In the genomic region with DNA sequence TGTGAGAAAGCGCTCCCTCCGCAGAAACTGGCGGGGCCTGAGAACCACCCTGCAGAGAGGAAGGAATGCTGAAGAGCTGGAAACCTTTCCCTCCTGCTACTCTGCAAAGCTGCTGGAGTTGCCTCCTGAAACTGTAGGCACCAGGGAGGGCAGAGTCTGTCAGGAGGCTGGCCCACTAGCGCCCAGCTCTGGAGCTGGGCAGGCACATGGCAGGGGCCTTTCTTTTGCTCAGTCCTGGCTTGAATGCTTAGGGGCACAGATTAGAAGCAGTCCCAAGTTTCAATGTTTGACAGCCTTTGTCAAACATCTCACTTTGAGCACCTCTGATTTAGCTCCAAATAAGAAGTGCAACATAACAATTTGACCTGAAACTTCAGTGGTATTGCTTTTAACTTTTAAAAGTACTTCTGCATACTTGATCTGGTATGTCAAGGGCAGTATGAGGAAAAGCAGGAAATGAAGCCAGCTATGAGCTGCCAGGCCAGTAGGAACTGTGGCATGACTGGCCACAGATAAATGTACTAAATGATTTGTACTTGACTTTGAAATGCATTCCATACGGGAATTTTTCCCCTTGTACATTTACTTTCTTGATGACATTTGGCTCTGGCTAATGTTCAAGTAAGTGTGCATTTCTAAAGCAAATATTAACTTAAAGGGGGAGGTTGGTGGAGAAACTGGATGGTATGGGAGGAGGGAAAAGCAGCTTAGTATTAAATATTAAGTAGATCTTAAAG, we compare ENCODE assay signal across 12 cellular contexts. TPM values are rescaled to one million over a fixed set of nuclear protein-coding genes. Genes with fewer than 3 reads are reported as not detected.
DNase-seq lines count a peak whose midpoint lies in the region; ATAC-seq, FAIRE-seq and TF ChIP-seq lines count a peak whose summit lies in the region.
"Had no signal": no experiment of that assay in that cellular context is flagged by ENCODE, and none has a peak within 500 bp of the region (broad histone marks: within the 10 kb centered on the region; RNA-seq: fewer than 3 reads in every experiment).

No MANE protein-coding gene starts in this region.

- peak; percentile 32 to 61 for ATAC-seq in right cardiac atrium
- no peak for ATAC-seq in natural killer cell treated with Interleukin-12 subunit alpha and Interleukin-12 subunit beta and Interleukin-15 and Interleukin-18, amount 100 ng/mL, for 72 hours
- ATAC-seq: activated CD4-positive, alpha-beta T cell treated with anti-CD3 and anti-CD28 coated beads for 36 hours had no signal

- H3K4me3 ChIP-seq in ascending aorta = no peak overlapping the region
- H3K4me3 ChIP-seq in right cardiac atrium (ENCODE audit: low read length) = no peak overlapping the region
- no peak overlapping the region for H3K4me3 ChIP-seq in spleen
- H3K4me3 ChIP-seq in colonic mucosa = no peak overlapping the region

- H3K4me1 ChIP-seq in ascending aorta (peaks cover 9 to 21% of the 10 kb centered on the region in 2 donors), right cardiac atrium (ENCODE audit: control insufficient read depth, insufficient read depth, low read length) (peaks cover 7% of the 10 kb centered on the region), spleen (peaks cover 10 to 54% (median 18%) of the 10 kb centered on the region in 6 donors), colonic mucosa (peaks cover 9% of the 10 kb centered on the region)

- TF ChIP-seq POLR2A in spleen (IDR thresholded peaks at IDR 0.05) = no peak
- TF ChIP-seq POLR2A in GM12891 (IDR thresholded peaks at IDR 0.05; ENCODE audit: low read depth, low read length) = no peak

- H3K27ac ChIP-seq in ascending aorta (peak overlapping the region; percentile 55 to 69), right cardiac atrium (ENCODE audit: low read length) (peak overlapping the region; percentile 93), spleen (peak overlapping the region in 7 of 8 donors; percentile 30 to 80 (median 75)), colonic mucosa (no peak overlapping the region)

- H3K9me3 ChIP-seq in ascending aorta (no peaks in the 10 kb centered on the region), right cardiac atrium (ENCODE audit: control insufficient read depth, low read length) (no peaks in the 10 kb centered on the region), spleen (no peaks in the 10 kb centered on the region), colonic mucosa (no peaks in the 10 kb centered on the region)

- peaks cover 1 to 3% (median 3%) of the 10 kb centered on the region in 3 donors for H3K27me3 Mint-ChIP-seq in CD14-positive monocyte (ENCODE audit: low read depth in 3 of 3)
- peaks cover 11 to 21% of the 10 kb centered on the region in 2 donors for H3K27me3 Mint-ChIP-seq in natural killer cell treated with Interleukin-12 subunit alpha and Interleukin-12 subunit beta and Interleukin-15 and Interleukin-18, amount 100 ng/mL, for 72 hours

- TF ChIP-seq CTCF in ascending aorta (IDR thresholded peaks at IDR 0.05) = no peak
- TF ChIP-seq CTCF in spleen (IDR thresholded peaks at IDR 0.05 in 8 of 11, conservative IDR thresholded peaks at IDR 0.05 in 3 of 11) = no peak
- no peak for TF ChIP-seq CTCF in CD14-positive monocyte (IDR thresholded peaks at IDR 0.05)
- TF ChIP-seq CTCF in colonic mucosa (IDR thresholded peaks at IDR 0.05) = no peak

- H3K4me1 Mint-ChIP-seq in CD14-positive monocyte = peaks cover 25% of the 10 kb centered on the region
- H3K4me1 Mint-ChIP-seq in natural killer cell treated with Interleukin-12 subunit alpha and Interleukin-12 subunit beta and Interleukin-15 and Interleukin-18, amount 100 ng/mL, for 72 hours (ENCODE audit: low read depth in 2 of 2) = no peaks in the 10 kb centered on the region

- H3K9me3 Mint-ChIP-seq in CD14-positive monocyte = no peaks in the 10 kb centered on the region
- no peaks in the 10 kb centered on the region for H3K9me3 Mint-ChIP-seq in natural killer cell treated with Interleukin-12 subunit alpha and Interleukin-12 subunit beta and Interleukin-15 and Interleukin-18, amount 100 ng/mL, for 72 hours

- DNase-seq in HT-29 (ENCODE audit: low spot score) (peak; percentile 84), ascending aorta (ENCODE audit: low spot score in 2 of 2) (no peak), right cardiac atrium (no peak), spleen (no peak), CD14-positive monocyte (ENCODE audit: low spot score) (no peak), GM12891 (ENCODE audit: insufficient read length, low spot score) (no peak), colonic mucosa (no peak)
- no peak for DNase-seq in natural killer cell treated with Interleukin-12 subunit alpha and Interleukin-12 subunit beta and Interleukin-15 and Interleukin-18, amount 100 ng/mL, for 72 hours (ENCODE audit: low spot score)
- DNase-seq: activated CD4-positive, alpha-beta T cell treated with anti-CD3 and anti-CD28 coated beads for 36 hours; NCI-H187 treated with DMSO at 0.1 percent for 48 hours had no signal

- peak overlapping the region in 1 of 7 donors; percentile 20 for H3K27ac Mint-ChIP-seq in CD14-positive monocyte
- H3K27ac Mint-ChIP-seq in natural killer cell treated with Interleukin-12 subunit alpha and Interleukin-12 subunit beta and Interleukin-15 and Interleukin-18, amount 100 ng/mL, for 72 hours = no peak overlapping the region
- H3K27ac Mint-ChIP-seq: activated CD4-positive, alpha-beta T cell treated with anti-CD3 and anti-CD28 coated beads for 36 hours had no signal

- H3K36me3 Mint-ChIP-seq in CD14-positive monocyte = peaks cover 0 to 2% of the 10 kb centered on the region in 2 donors
- no peaks in the 10 kb centered on the region for H3K36me3 Mint-ChIP-seq in natural killer cell treated with Interleukin-12 subunit alpha and Interleukin-12 subunit beta and Interleukin-15 and Interleukin-18, amount 100 ng/mL, for 72 hours

- H3K36me3 ChIP-seq in ascending aorta (no peaks in the 10 kb centered on the region), spleen (no peaks in the 10 kb centered on the region), colonic mucosa (no peaks in the 10 kb centered on the region)

- H3K9ac ChIP-seq in colonic mucosa (ENCODE audit: low read depth in 2 of 2, low read length in 2 of 2) = peak overlapping the region in 1 of 2 donors; percentile 53

- intact Hi-C loops in ascending aorta (cut with DNase I) (no loop called here), right cardiac atrium (cut with DNase I) (no loop called here), spleen (cut with DNase I; ENCODE audit: low total_unique reads) (no loop called here), CD14-positive monocyte (cut with micrococcal nuclease) (no loop called here), colonic mucosa (cut with DNase I) (no loop called here)

- H3K27me3 ChIP-seq in ascending aorta (no peaks in the 10 kb centered on the region), right cardiac atrium (ENCODE audit: control insufficient read depth, insufficient read depth) (no peaks in the 10 kb centered on the region), spleen (replicated peaks in 1 of 7) (no peaks in the 10 kb centered on the region), colonic mucosa (no peaks in the 10 kb centered on the region)

- H3K4me3 Mint-ChIP-seq in CD14-positive monocyte = no peak overlapping the region
- no peak overlapping the region for H3K4me3 Mint-ChIP-seq in natural killer cell treated with Interleukin-12 subunit alpha and Interleukin-12 subunit beta and Interleukin-15 and Interleukin-18, amount 100 ng/mL, for 72 hours
- H3K4me3 Mint-ChIP-seq: activated CD4-positive, alpha-beta T cell treated with anti-CD3 and anti-CD28 coated beads for 36 hours had no signal

- FAIRE-seq in GM12891 (lab: Jason Lieb, UNC) = no peak

- 25% methylated on average over 5 of the region's 5 CpGs for WGBS in right cardiac atrium
- WGBS in spleen, 5 donors = 48 to 65% (median 57%) methylated on average over 5 of the region's 5 CpGs

TF ChIP-seq in GM12891, 5 proteins besides CTCF, POLR2A, EP300 and RAD21 (continues in another document):
- TF ChIP-seq TAF1 (IDR thresholded peaks at IDR 0.05; ENCODE audit: low read depth, low read length) = no peak

RNA-seq across cellular contexts. Expression of a gene that starts 7.2 kb away (rescaled TPM):
- 45.7 and 47.1 TPM in 2 replicates for total RNA-seq in HT-29 (2014; rRNA removed; shearing (Covaris generic))
- total RNA-seq in ascending aorta = not detected
- total RNA-seq in right cardiac atrium = under 1 TPM in 3 of 4 donors, not detected in 1; 0.06 to 0.14 (median 0.08) TPM
- 0.05 TPM for polyA plus RNA-seq in right cardiac atrium
- 1 to 10 TPM in 1 of 7 donors, under 1 TPM in 6; 0.09 to 1.0 (median 0.28) TPM for total RNA-seq in spleen
- polyA plus RNA-seq in spleen = under 1 TPM in 2 of 3 donors, not detected in 1; 0.02 to 0.10 TPM
- polyA plus RNA-seq in CD14-positive monocyte = under 1 TPM in 1 of 2 donors, not detected in 1; 0.03 TPM
- total RNA-seq in natural killer cell treated with Interleukin-12 subunit alpha and Interleukin-12 subunit beta and Interleukin-15 and Interleukin-18, amount 100 ng/mL, for 72 hours = not detected
- not detected for polyA plus RNA-seq in GM12891 (2012; ENCODE audit: low read depth, missing spikeins)
- total RNA-seq in colonic mucosa = 10 to 100 TPM; 12.0 to 25.5 TPM
- total RNA-seq: dermis microvascular lymphatic vessel endothelial cell had no signal

RNA-seq across cellular contexts. Expression of a gene that starts 25.7 kb away (rescaled TPM):
- 14.3 and 16.2 TPM in 2 replicates for total RNA-seq in HT-29 (2014; rRNA removed; shearing (Covaris generic))
- total RNA-seq in ascending aorta = 4.0 TPM
- total RNA-seq in right cardiac atrium = 1 to 10 TPM; 4.6 to 5.0 (median 4.8) TPM
- polyA plus RNA-seq in right cardiac atrium = 1.6 TPM
- 10 to 100 TPM in 6 of 7 donors, 1 to 10 TPM in 1; 9.8 to 23.2 (median 16.5) TPM for total RNA-seq in spleen
- polyA plus RNA-seq in spleen = 1 to 10 TPM; 2.8 to 3.6 (median 3.1) TPM
- 1 to 10 TPM; 1.6 to 1.7 TPM for polyA plus RNA-seq in CD14-positive monocyte
- 10 to 100 TPM in 1 of 2 donors, 1 to 10 TPM in 1; 8.1 to 10.5 TPM for total RNA-seq in natural killer cell treated with Interleukin-12 subunit alpha and Interleukin-12 subunit beta and Interleukin-15 and Interleukin-18, amount 100 ng/mL, for 72 hours
- 4.9 TPM for polyA plus RNA-seq in GM12891 (2012; ENCODE audit: low read depth, missing spikeins)
- total RNA-seq in colonic mucosa = 1 to 10 TPM; 5.7 to 8.0 TPM

RNA-seq across cellular contexts. Expression of a gene that starts 27.8 kb away (rescaled TPM):
- total RNA-seq in HT-29 (2014; rRNA removed; shearing (Covaris generic)) = 11.6 and 13.9 TPM in 2 replicates
- total RNA-seq in ascending aorta (1.2 TPM), right cardiac atrium (10 to 100 TPM; 16.4 to 29.7 (median 21.7) TPM), spleen (10 to 100 TPM; 19.1 to 69.5 (median 29.8) TPM), colonic mucosa (10 to 100 TPM; 52.1 to 88.5 TPM)
- polyA plus RNA-seq in right cardiac atrium (9.4 TPM), spleen (1 to 10 TPM; 6.8 to 8.3 (median 8.2) TPM), CD14-positive monocyte (1 to 10 TPM; 2.1 to 2.3 TPM)
- 1 to 10 TPM; 1.3 to 2.7 TPM for total RNA-seq in natural killer cell treated with Interleukin-12 subunit alpha and Interleukin-12 subunit beta and Interleukin-15 and Interleukin-18, amount 100 ng/mL, for 72 hours
- 1.3 TPM for polyA plus RNA-seq in GM12891 (2012; ENCODE audit: low read depth, missing spikeins)

RNA-seq across cellular contexts. Expression of a gene that starts 55.1 kb away (rescaled TPM):
- total RNA-seq in HT-29 (2014; rRNA removed; shearing (Covaris generic)) = 0.03 and 0.18 TPM in 2 replicates
- not detected for total RNA-seq in ascending aorta
- total RNA-seq in right cardiac atrium = not detected
- polyA plus RNA-seq in right cardiac atrium = not detected
- total RNA-seq in spleen = 1 to 10 TPM in 1 of 7 donors, under 1 TPM in 4, not detected in 2; 0.16 to 1.0 (median 0.36) TPM
- polyA plus RNA-seq in spleen = 1 to 10 TPM in 1 of 3 donors, under 1 TPM in 2; 0.38 to 1.3 (median 0.59) TPM
- polyA plus RNA-seq in CD14-positive monocyte = not detected
- not detected for total RNA-seq in natural killer cell treated with Interleukin-12 subunit alpha and Interleukin-12 subunit beta and Interleukin-15 and Interleukin-18, amount 100 ng/mL, for 72 hours
- 0.08 TPM for polyA plus RNA-seq in GM12891 (2012; ENCODE audit: low read depth, missing spikeins)
- total RNA-seq in colonic mucosa = 1 to 10 TPM in 1 of 2 donors, under 1 TPM in 1; 0.56 to 4.5 TPM
- total RNA-seq: activated CD4-positive, alpha-beta T cell treated with anti-CD3 and anti-CD28 coated beads for 36 hours; dermis microvascular lymphatic vessel endothelial cell; pulmonary artery endothelial cell had no signal

Comparison
In these comparisons a context has a peak if more than half of its experiments do, and no peak if none do; other contexts are left out.
1. ATAC-seq: peak in right cardiac atrium (2 of 2); none in natural killer cell treated with Interleukin-12 subunit alpha and Interleukin-12 subunit beta and Interleukin-15 and Interleukin-18, amount 100 ng/mL, for 72 hours (0 of 2).
2. RNA of a gene that starts 7.2 kb away (total RNA-seq): 45.7 to 47.1 TPM in HT-29 and 12.0 to 25.5 TPM in colonic mucosa; 0.09 to 1.0 TPM in spleen, 0.06 to 0.14 TPM in right cardiac atrium, not detected in natural killer cell treated with Interleukin-12 subunit alpha and Interleukin-12 subunit beta and Interleukin-15 and Interleukin-18, amount 100 ng/mL, for 72 hours and not detected in ascending aorta (single experiment); every median in the first group is over 4 times any median in the second.